In the genomic region with DNA sequence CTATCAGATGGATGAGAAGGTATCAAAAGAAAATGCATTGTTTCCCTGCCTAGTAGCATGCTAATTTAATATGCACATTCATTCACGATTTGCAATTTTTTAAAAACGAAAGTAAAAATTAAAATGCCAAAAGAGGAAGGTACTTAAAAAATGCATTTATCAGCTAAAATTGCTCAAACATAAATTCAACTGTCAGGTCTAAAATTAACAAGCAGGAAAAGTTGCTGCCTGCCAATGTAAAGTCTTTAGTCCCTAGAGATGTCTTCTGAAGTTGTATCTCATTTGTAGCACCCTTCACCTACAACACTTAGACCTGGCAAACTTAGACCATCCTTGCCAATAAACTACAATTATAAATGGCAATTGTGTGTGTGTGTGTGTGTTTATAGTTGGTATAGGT, we compare ENCODE assay signal across 9 cellular contexts. TPM values are rescaled to one million over a fixed set of nuclear protein-coding genes. Genes with fewer than 3 reads are reported as not detected.
DNase-seq lines count a peak whose midpoint lies in the region; ATAC-seq and TF ChIP-seq lines count a peak whose summit lies in the region.
"Had no signal": no experiment of that assay in that cellular context is flagged by ENCODE, and none has a peak within 500 bp of the region (broad histone marks: within the 10 kb centered on the region; RNA-seq: fewer than 3 reads in every experiment).

No MANE protein-coding gene starts in this region.

- H3K27ac ChIP-seq in SU-DHL-6 (ENCODE audit: low read depth, low read length) (peak overlapping the region; percentile 84), thoracic aorta (peak overlapping the region; percentile 25 to 63)

- peak overlapping the region; percentile 52 for H3K9ac ChIP-seq in SU-DHL-6 (ENCODE audit: low read length)

- in situ Hi-C loops in G401 (cut with HindIII; ENCODE audit: low sequenced_read_pairs): no loop called here

- ATAC-seq in thoracic aorta (ENCODE audit: insufficient number of reproducible peaks, low FRiP score, low read depth) (no peak), HG02678 (IDR thresholded peaks at IDR 0.05; ENCODE audit: unreplicated experiment) (no peak)

- no peaks in the 10 kb centered on the region for H3K9me3 Mint-ChIP-seq in activated T-cell treated with anti-CD3 and anti-CD28 coated beads, Interleukin-2, amount 50 U/mL, for 24 hours

- no peaks in the 10 kb centered on the region for H3K9me3 ChIP-seq in SU-DHL-6 (ENCODE audit: insufficient read depth, low read length)
- no peaks in the 10 kb centered on the region for H3K9me3 ChIP-seq in thoracic aorta

- no peaks in the 10 kb centered on the region for H3K27me3 Mint-ChIP-seq in activated T-cell treated with anti-CD3 and anti-CD28 coated beads, Interleukin-2, amount 50 U/mL, for 24 hours

- H3K36me3 ChIP-seq in SU-DHL-6 (ENCODE audit: low read length) (no peaks in the 10 kb centered on the region), thoracic aorta (peaks cover 4% of the 10 kb centered on the region)

- no peak for TF ChIP-seq CTCF in SU-DHL-6 (IDR thresholded peaks at IDR 0.05; ENCODE audit: insufficient read depth, low read length, poor library complexity, severe bottlenecking)
- no peak for TF ChIP-seq CTCF in thoracic aorta (IDR thresholded peaks at IDR 0.05)

- no peaks in the 10 kb centered on the region for H4K20me1 ChIP-seq in SU-DHL-6 (ENCODE audit: low read depth, low read length)

- DNase-seq in activated T-cell treated with anti-CD3 and anti-CD28 coated beads, Interleukin-2, amount 50 U/mL, for 24 hours: no peak
- no peak for DNase-seq in activated T-cell treated with anti-CD3 and anti-CD28 coated beads, Interleukin-2, amount 50 U/mL, for 48 hours
- DNase-seq in fibroblast of peridontal ligament (ENCODE audit: extremely low read depth): peak; percentile 25
- no peak for DNase-seq in thoracic aorta (ENCODE audit: low spot score)
- no peak for DNase-seq in G401 (ENCODE audit: low spot score)
- DNase-seq in HPDE6-E6E7 (ENCODE audit: extremely low spot score): no peak
- DNase-seq: NCI-H1092 had no signal

- no peaks in the 10 kb centered on the region for H3K27me3 ChIP-seq in SU-DHL-6 (ENCODE audit: low read length)
- no peaks in the 10 kb centered on the region for H3K27me3 ChIP-seq in thoracic aorta (replicated peaks; ENCODE audit: insufficient read depth)

- H3K4me1 ChIP-seq in thoracic aorta (ENCODE audit: control insufficient read depth in 1 of 2, low read depth in 2 of 2): peaks cover 43 to 78% of the 10 kb centered on the region in 2 donors

- peaks cover 51% of the 10 kb centered on the region for H3K36me3 Mint-ChIP-seq in activated T-cell treated with anti-CD3 and anti-CD28 coated beads, Interleukin-2, amount 50 U/mL, for 24 hours (ENCODE audit: low read depth)

- H3K27ac Mint-ChIP-seq in activated T-cell treated with anti-CD3 and anti-CD28 coated beads, Interleukin-2, amount 50 U/mL, for 24 hours: peak overlapping the region; percentile 45

- peak overlapping the region; percentile 53 for H3K4me3 ChIP-seq in SU-DHL-6 (ENCODE audit: insufficient read depth, low read length, poor library complexity, severe bottlenecking)
- peak overlapping the region; percentile 68 for H3K4me3 ChIP-seq in thoracic aorta

- no peaks in the 10 kb centered on the region for H3K9me2 ChIP-seq in SU-DHL-6 (replicated peaks; ENCODE audit: insufficient read depth, low read length)

- peaks cover 53% of the 10 kb centered on the region for H3K79me2 ChIP-seq in SU-DHL-6 (ENCODE audit: insufficient read depth, low read length)

- peak overlapping the region; percentile 63 for H3K4me3 Mint-ChIP-seq in activated T-cell treated with anti-CD3 and anti-CD28 coated beads, Interleukin-2, amount 50 U/mL, for 24 hours

- H3K4me1 Mint-ChIP-seq in activated T-cell treated with anti-CD3 and anti-CD28 coated beads, Interleukin-2, amount 50 U/mL, for 24 hours (ENCODE audit: low read depth): peaks cover 45% of the 10 kb centered on the region

- H2AFZ ChIP-seq in SU-DHL-6 (ENCODE audit: low read depth, low read length, severe bottlenecking): peak overlapping the region; percentile 11

- H3F3A ChIP-seq in SU-DHL-6 (ENCODE audit: insufficient read depth): peaks cover 42% of the 10 kb centered on the region

- peak overlapping the region; percentile 98 for H3K4me2 ChIP-seq in SU-DHL-6 (ENCODE audit: low read depth, low read length, poor library complexity, severe bottlenecking)

RNA-seq across cellular contexts. Expression of gene ATF7, which starts 7.8 kb away (rescaled TPM):
- total RNA-seq in thoracic aorta: 10 to 100 TPM; 24.4 to 82.1 TPM
- total RNA-seq in G401 (2014; rRNA removed; shearing (Covaris generic)): 11.6 and 12.4 TPM in 2 replicates

RNA-seq across cellular contexts. Expression of gene ATP5MC2, which starts 57.5 kb away (rescaled TPM):
- total RNA-seq in thoracic aorta: 100 to 1,000 TPM; 168 to 175 TPM
- 219 and 225 TPM in 2 replicates for total RNA-seq in G401 (2014; rRNA removed; shearing (Covaris generic))
